In the genomic region with DNA sequence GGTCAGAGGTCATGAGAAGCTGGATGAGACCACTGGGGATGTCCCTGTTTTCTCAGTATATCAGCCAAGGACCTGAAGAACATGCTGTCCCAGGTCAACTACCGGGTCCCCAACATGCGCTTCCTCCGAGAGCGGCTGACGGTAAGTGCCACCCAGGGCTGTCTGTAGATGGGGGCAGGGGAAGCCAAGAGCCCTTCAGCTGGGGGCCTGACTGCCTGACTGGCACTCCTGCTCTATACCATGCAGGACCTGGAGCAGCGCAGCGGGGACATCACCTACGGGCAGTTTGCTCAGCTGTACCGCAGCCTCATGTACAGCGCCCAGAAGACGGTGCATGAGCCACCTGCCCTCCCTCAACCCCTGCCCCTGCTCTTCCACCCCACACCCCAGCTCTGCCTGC, we compare ENCODE assay signal across 27 cellular contexts. TPM values are rescaled to one million over a fixed set of nuclear protein-coding genes. Genes with fewer than 3 reads are reported as not detected.
DNase-seq lines count a peak whose midpoint lies in the region; ATAC-seq, FAIRE-seq and TF ChIP-seq lines count a peak whose summit lies in the region.
"Had no signal": no experiment of that assay in that cellular context is flagged by ENCODE, and none has a peak within 500 bp of the region (broad histone marks: within the 10 kb centered on the region; RNA-seq: fewer than 3 reads in every experiment).

No MANE protein-coding gene starts in this region.

- H4K20me1 ChIP-seq in HepG2 (ENCODE audit: insufficient read depth, low read length): peaks cover 10% of the 10 kb centered on the region; the same call in 1 of the 2 replicates

- no TSS peak for BruUV-seq in HepG2 (replicated peaks; lab: Mats Ljungman, UMichigan)

- peak overlapping the region; percentile 55 for H3K27ac ChIP-seq in CD4-positive, CD25-positive, alpha-beta regulatory T cell (ENCODE audit: insufficient read depth, low read length, poor library complexity, severe bottlenecking)
- no peak overlapping the region for H3K27ac ChIP-seq in HepG2 (ENCODE audit: extremely low read length, insufficient read depth, low read length)
- H3K27ac ChIP-seq: neutrophil, psoas muscle had no signal

- peaks cover 54% of the 10 kb centered on the region for H3K4me1 ChIP-seq in CD4-positive, CD25-positive, alpha-beta regulatory T cell (ENCODE audit: control insufficient read depth, insufficient read depth, low read length, poor library complexity, severe bottlenecking)
- H3K4me1 ChIP-seq in HepG2 (ENCODE audit: insufficient read depth, low read length): peaks cover 2% of the 10 kb centered on the region; the same call in 1 of the 2 replicates

- no peak overlapping the region for H3K4me2 ChIP-seq in HepG2 (ENCODE audit: low read depth, low read length)
- H3K4me2 ChIP-seq: SK-N-SH had no signal

- no peak overlapping the region for H3K9ac ChIP-seq in HepG2 (ENCODE audit: insufficient read depth, low read depth, low read length)
- H3K9ac ChIP-seq: SK-N-SH had no signal

- peaks cover 76% of the 10 kb centered on the region for H3K36me3 ChIP-seq in CD4-positive, CD25-positive, alpha-beta regulatory T cell (ENCODE audit: control insufficient read depth, insufficient read depth, low read length)
- H3K36me3 ChIP-seq in HepG2 (replicated peaks in 1 of 2; ENCODE audit: control insufficient read depth in 1 of 2, insufficient read depth in 2 of 2, low read length in 2 of 2): peaks cover 69 to 90% of the 10 kb centered on the region in 2 experiments
- H3K36me3 ChIP-seq: neutrophil had no signal

- peak overlapping the region; percentile 60 for H3K27ac Mint-ChIP-seq in activated CD4-positive, alpha-beta T cell treated with anti-CD3 and anti-CD28 coated beads, Interleukin-2, amount 10 ng/mL, durations not matched to agents 24 days and 14 days
- peak overlapping the region; percentile 52 to 94 (median 82) for H3K27ac Mint-ChIP-seq in CD4-positive, CD25-positive, alpha-beta regulatory T cell
- H3K27ac Mint-ChIP-seq in activated naive CD8-positive, alpha-beta T cell treated with anti-CD3 and anti-CD28 coated beads for 36 hours: peak overlapping the region; percentile 87
- H3K27ac Mint-ChIP-seq: B cell; stimulated activated memory B cell treated with anti-CD40 and anti-IgM and Interleukin-4, amounts not matched to agents 10 μg/mL and 1 μg/mL and 100 μg/mL, for 72 hours; WTC11 had no signal

- H3K27me3 ChIP-seq in CD4-positive, CD25-positive, alpha-beta regulatory T cell (ENCODE audit: control insufficient read depth, insufficient read depth, low read length): no peaks in the 10 kb centered on the region
- no peaks in the 10 kb centered on the region for H3K27me3 ChIP-seq in HepG2 (ENCODE audit: control insufficient read depth in 1 of 2, insufficient read depth in 2 of 2, low read length in 2 of 2)
- H3K27me3 ChIP-seq: tibial artery had no signal

- DNase-seq in activated CD4-positive, alpha-beta T cell treated with anti-CD3 and anti-CD28 coated beads, Interleukin-2, amount 10 ng/mL, durations not matched to agents 24 days and 14 days: no peak
- no peak for DNase-seq in activated CD4-positive, alpha-beta T cell treated with anti-CD3 and anti-CD28 coated beads for 1 hour
- no peak for DNase-seq in CD4-positive, CD25-positive, alpha-beta regulatory T cell
- DNase-seq in activated naive CD8-positive, alpha-beta T cell treated with anti-CD3 and anti-CD28 coated beads for 36 hours: no peak
- DNase-seq in HepG2 (ENCODE audit: low spot score) (no peak), NCI-H2107 treated with DMSO at 0.1 percent for 48 hours (lab: John Stamatoyannopoulos, UW; ENCODE audit: unreplicated experiment) (no peak), left lobe of liver (ENCODE audit: low spot score) (no peak)
- DNase-seq in activated effector memory CD4-positive, alpha-beta T cell treated with anti-CD3 and anti-CD28 coated beads, Interleukin-2, amount 50 U/mL, for 16 hours: no peak
- DNase-seq: Calu3; foreskin melanocyte; KG1; mammary epithelial cell; MV-4-11; NCI-H1694 treated with DMSO at 0.1 percent for 48 hours; NCI-H526; SK-N-SH; stimulated activated CD4-positive, alpha-beta T cell treated with anti-CD3 and anti-CD28 coated beads, Interleukin-2, amount 100 ng/mL, for 24 hours; T1000; tibial artery had no signal

- no peak overlapping the region for H3K4me3 ChIP-seq in CD4-positive, CD25-positive, alpha-beta regulatory T cell (ENCODE audit: low read depth, low read length)
- no peak overlapping the region for H3K4me3 ChIP-seq in HepG2 (replicated peaks in 1 of 3; ENCODE audit: insufficient read depth in 1 of 3, low read depth in 2 of 3, low read length in 3 of 3)
- H3K4me3 ChIP-seq: psoas muscle, skin epidermis, tibial artery had no signal

- CTCF ChIA-PET in HepG2 (lab: Yijun Ruan, JAX; ENCODE audit: low intra/inter-chr PET ratio, low total read pairs): no interaction called here

- no peak for TF ChIP-seq CTCF in HepG2 (CRISPR knock-in tag; IDR thresholded peaks at IDR 0.05)

- in situ Hi-C loops in HepG2 (cut with HindIII; ENCODE audit: extremely low pct_ligation_motif_present, low pct_unique_long_range_greater_than_20kb): no loop called here

- intact Hi-C loops in activated CD4-positive, alpha-beta T cell treated with anti-CD3 and anti-CD28 coated beads, Interleukin-2, amount 10 ng/mL, durations not matched to agents 24 days and 14 days (cut with micrococcal nuclease): no loop called here
- intact Hi-C loops in HepG2 (cut with micrococcal nuclease; ENCODE audit: unreplicated experiment): no loop called here

- no peak for TF ChIP-seq RAD21 in HepG2 (CRISPR knock-in tag; IDR thresholded peaks at IDR 0.05)

- H3K4me3 Mint-ChIP-seq in activated CD4-positive, alpha-beta T cell treated with anti-CD3 and anti-CD28 coated beads, Interleukin-2, amount 10 ng/mL, durations not matched to agents 24 days and 14 days: no peak overlapping the region
- H3K4me3 Mint-ChIP-seq in CD4-positive, CD25-positive, alpha-beta regulatory T cell: no peak overlapping the region
- peak overlapping the region; percentile 33 for H3K4me3 Mint-ChIP-seq in activated naive CD8-positive, alpha-beta T cell treated with anti-CD3 and anti-CD28 coated beads for 36 hours
- H3K4me3 Mint-ChIP-seq: B cell; stimulated activated memory B cell treated with anti-CD40 and anti-IgM and Interleukin-4, amounts not matched to agents 10 μg/mL and 1 μg/mL and 100 μg/mL, for 72 hours; WTC11 had no signal

- 0 out of 4 replicates have a peak, but pooled peaks of 1 of the 2 experiments have one; percentile 30 for TF ChIP-seq POLR2A in HepG2 (IDR thresholded peaks at IDR 0.05; ENCODE audit: insufficient read depth in 1 of 2, low read depth in 2 of 2, low read length in 2 of 2)

- POLR2A ChIA-PET in HepG2 (lab: Yijun Ruan, JAX): no interaction called here

- no peaks in the 10 kb centered on the region for H3K9me3 ChIP-seq in CD4-positive, CD25-positive, alpha-beta regulatory T cell (ENCODE audit: control insufficient read depth in 2 of 2, low read length in 2 of 2)
- H3K9me3 ChIP-seq in HepG2 (ENCODE audit: low read length): no peaks in the 10 kb centered on the region
- H3K9me3 ChIP-seq: neutrophil, psoas muscle, SK-N-SH, tibial artery had no signal

- no peaks in the 10 kb centered on the region for H3K27me3 Mint-ChIP-seq in activated CD4-positive, alpha-beta T cell treated with anti-CD3 and anti-CD28 coated beads, Interleukin-2, amount 10 ng/mL, durations not matched to agents 24 days and 14 days
- H3K27me3 Mint-ChIP-seq in CD4-positive, CD25-positive, alpha-beta regulatory T cell: no peaks in the 10 kb centered on the region
- H3K27me3 Mint-ChIP-seq in activated naive CD8-positive, alpha-beta T cell treated with anti-CD3 and anti-CD28 coated beads for 36 hours: no peaks in the 10 kb centered on the region
- H3K27me3 Mint-ChIP-seq: B cell; stimulated activated memory B cell treated with anti-CD40 and anti-IgM and Interleukin-4, amounts not matched to agents 10 μg/mL and 1 μg/mL and 100 μg/mL, for 72 hours had no signal

- no peak for FAIRE-seq in HepG2 (lab: Jason Lieb, UNC)
- FAIRE-seq: astrocyte, GM12891 had no signal

- no peak for TF ChIP-seq EP300 in HepG2 (IDR thresholded peaks at IDR 0.05; ENCODE audit: low read depth in 2 of 2, low read length in 2 of 2)
- TF ChIP-seq EP300 in HepG2 (CRISPR knock-in tag; IDR thresholded peaks at IDR 0.05; ENCODE audit: borderline replicate concordance): no peak

- H3K36me3 Mint-ChIP-seq in activated CD4-positive, alpha-beta T cell treated with anti-CD3 and anti-CD28 coated beads, Interleukin-2, amount 10 ng/mL, durations not matched to agents 24 days and 14 days (ENCODE audit: low read depth): peaks cover 70% of the 10 kb centered on the region
- peaks cover 59% of the 10 kb centered on the region for H3K36me3 Mint-ChIP-seq in CD4-positive, CD25-positive, alpha-beta regulatory T cell
- H3K36me3 Mint-ChIP-seq in activated naive CD8-positive, alpha-beta T cell treated with anti-CD3 and anti-CD28 coated beads for 36 hours: peaks cover 86% of the 10 kb centered on the region

- no peak overlapping the region for H2AFZ ChIP-seq in HepG2 (ENCODE audit: low read length)

- H3K4me1 Mint-ChIP-seq in activated CD4-positive, alpha-beta T cell treated with anti-CD3 and anti-CD28 coated beads, Interleukin-2, amount 10 ng/mL, durations not matched to agents 24 days and 14 days: peaks cover 66% of the 10 kb centered on the region
- H3K4me1 Mint-ChIP-seq in CD4-positive, CD25-positive, alpha-beta regulatory T cell: peaks cover 11 to 85% (median 39%) of the 10 kb centered on the region in 4 donors
- peaks cover 78% of the 10 kb centered on the region for H3K4me1 Mint-ChIP-seq in activated naive CD8-positive, alpha-beta T cell treated with anti-CD3 and anti-CD28 coated beads for 36 hours

- ATAC-seq in CD4-positive, CD25-positive, alpha-beta regulatory T cell (ENCODE audit: low read depth in 2 of 2): no peak
- no peak for ATAC-seq in HepG2
- no peak for ATAC-seq in left lobe of liver
- ATAC-seq: stimulated activated memory B cell treated with anti-CD40 and anti-IgM and Interleukin-4, amounts not matched to agents 10 μg/mL and 1 μg/mL and 100 μg/mL, for 72 hours had no signal

- WGBS in HepG2 (ENCODE audit: low lambda C conversion rate): 96% methylated on average over 11 of the region's 11 CpGs

- H3K9me3 Mint-ChIP-seq in activated CD4-positive, alpha-beta T cell treated with anti-CD3 and anti-CD28 coated beads, Interleukin-2, amount 10 ng/mL, durations not matched to agents 24 days and 14 days: no peaks in the 10 kb centered on the region
- H3K9me3 Mint-ChIP-seq in CD4-positive, CD25-positive, alpha-beta regulatory T cell: no peaks in the 10 kb centered on the region
- no peaks in the 10 kb centered on the region for H3K9me3 Mint-ChIP-seq in activated naive CD8-positive, alpha-beta T cell treated with anti-CD3 and anti-CD28 coated beads for 36 hours
- H3K9me3 Mint-ChIP-seq: stimulated activated memory B cell treated with anti-CD40 and anti-IgM and Interleukin-4, amounts not matched to agents 10 μg/mL and 1 μg/mL and 100 μg/mL, for 72 hours; WTC11 had no signal

- H3K79me2 ChIP-seq in HepG2 (ENCODE audit: insufficient read depth, low read length): peaks cover 16% of the 10 kb centered on the region

RNA-seq across cellular contexts. Expression of a gene that starts 25.1 kb away (rescaled TPM):
- 246 and 255 TPM in 2 replicates for total RNA-seq in activated CD4-positive, alpha-beta T cell treated with anti-CD3 and anti-CD28 coated beads, Interleukin-2, amount 10 ng/mL, durations not matched to agents 24 days and 14 days
- 540 TPM for total RNA-seq in CD4-positive, CD25-positive, alpha-beta regulatory T cell
- 10 to 100 TPM; 30.4 to 36.1 (median 33.0) TPM for polyA plus RNA-seq in CD4-positive, CD25-positive, alpha-beta regulatory T cell
- total RNA-seq in activated naive CD8-positive, alpha-beta T cell treated with anti-CD3 and anti-CD28 coated beads for 36 hours: 100 to 1,000 TPM; 156 to 162 TPM
- 53.1 and 85.3 TPM in 2 replicates for total RNA-seq in HepG2 (2016; rRNA removed; fragmentation: Illumina TruSeq; extraction: Trizol)
- 8.3 and 10.2 TPM in 2 replicates for total RNA-seq in HepG2 (2016; cell fraction: cytosol; rRNA removed; fragmentation: Illumina TruSeq; extraction: Trizol; ENCODE audit: low read depth)
- 43.2 and 85.3 TPM in 2 replicates for total RNA-seq in HepG2 (2016; cell fraction: insoluble cytoplasmic fraction; rRNA removed; fragmentation: Illumina TruSeq; extraction: Trizol)
- 23.6 and 25.9 TPM in 2 replicates for total RNA-seq in HepG2 (2016; cell fraction: membrane; rRNA removed; fragmentation: Illumina TruSeq; extraction: Trizol)
- 119 and 141 TPM in 2 replicates for total RNA-seq in HepG2 (2016; cell fraction: nucleus; rRNA removed; fragmentation: Illumina TruSeq; extraction: Trizol)
- 158 and 207 TPM in 2 replicates for polyA plus RNA-seq in HepG2 (2011; rRNA removed)
- polyA plus RNA-seq in HepG2 (2011; cell fraction: cytosol; rRNA removed): 50.7 and 54.7 TPM in 2 replicates
- 1,608 and 1,708 TPM in 2 replicates for polyA plus RNA-seq in HepG2 (2011; cell fraction: nucleus; rRNA removed)
- 152 and 164 TPM in 2 replicates for polyA plus RNA-seq in HepG2 (2012)
- 3.6 and 4.0 TPM in 2 replicates for polyA plus RNA-seq in HepG2 (2016; cell fraction: cytosol; fragmentation: Illumina TruSeq; extraction: Trizol; ENCODE audit: low read depth)
- 54.2 and 61.1 TPM in 2 replicates for polyA plus RNA-seq in HepG2 (2016; cell fraction: insoluble cytoplasmic fraction; fragmentation: Illumina TruSeq; extraction: Trizol; ENCODE audit: low read depth)
- polyA plus RNA-seq in HepG2 (2016; cell fraction: membrane; fragmentation: Illumina TruSeq; extraction: Trizol; ENCODE audit: low read depth): 12.4 and 12.5 TPM in 2 replicates
- polyA plus RNA-seq in HepG2 (2016; cell fraction: nucleus; fragmentation: Illumina TruSeq; extraction: Trizol; ENCODE audit: insufficient read depth, low read depth): 371 and 407 TPM in 2 replicates
- 74.2 and 219 TPM in 2 replicates for polyA minus RNA-seq in HepG2 (2011; rRNA and poly(A)+ RNA removed; ENCODE audit: low replicate concordance)
- 77.9 and 95.1 TPM in 2 replicates for polyA minus RNA-seq in HepG2 (2011; cell fraction: cytosol; rRNA and poly(A)+ RNA removed)
- 286 and 292 TPM in 2 replicates for polyA minus RNA-seq in HepG2 (2011; cell fraction: nucleus; rRNA and poly(A)+ RNA removed)
- total RNA-seq in left lobe of liver: 17.5 TPM
